ENCODE assay signal across 16 cellular contexts in genomic region chr17:44280383-44280782, GRCh38. TPM values are rescaled to one million over a fixed set of nuclear protein-coding genes. Genes with fewer than 3 reads are reported as not detected.
DNase-seq lines count a peak whose midpoint lies in the region; ATAC-seq, FAIRE-seq and TF ChIP-seq lines count a peak whose summit lies in the region.
"Had no signal": no experiment of that assay in that cellular context is flagged by ENCODE, and none has a peak within 500 bp of the region (broad histone marks: within the 10 kb centered on the region; RNA-seq: fewer than 3 reads in every experiment).

No MANE protein-coding gene starts in this region.

- DNase-seq in IMR-90 (no peak), GM12878 (ENCODE audit: low read depth, low spot score) (no peak), kidney tubule cell (ENCODE audit: low spot score) (peak; percentile 10), osteocyte (ENCODE audit: extremely low spot score, unreplicated experiment) (no peak), GM03348 (ENCODE audit: low spot score) (no peak), NCI-H2029 (lab: John Stamatoyannopoulos, UW) (no peak)
- DNase-seq: NCI-H187 treated with DMSO at 0.1 percent for 48 hours, NCI-H526 had no signal

- intact Hi-C loops in IMR-90 (cut with micrococcal nuclease) (no loop called here), GM12878 (cut with micrococcal nuclease; ENCODE audit: unreplicated experiment) (no loop called here)

- H4K20me1 ChIP-seq in IMR-90 (ENCODE audit: insufficient read depth, low read length) = no peaks in the 10 kb centered on the region
- no peaks in the 10 kb centered on the region for H4K20me1 ChIP-seq in GM12878 (ENCODE audit: control insufficient read depth, insufficient read depth)

- 100% methylated on average over 1 of the region's 11 CpGs; no CpG with 5 or more reads in 1 of the 2 experiments for WGBS in IMR-90 (ENCODE audit: extremely low coverage in 2 of 2, insufficient read length in 1 of 2), 2 experiments
- WGBS in GM12878 (ENCODE audit: insufficient coverage, insufficient replicate concordance, low lambda C conversion rate, missing lambda C conversion rate) = 50% methylated on average over 11 of the region's 11 CpGs

- H3K27me3 ChIP-seq in IMR-90 (ENCODE audit: control insufficient read depth, insufficient read depth, low read length) = peaks cover 2% of the 10 kb centered on the region; the same call in 1 of the 2 replicates
- no peaks in the 10 kb centered on the region; a peak in 1 of 4 replicates for H3K27me3 ChIP-seq in GM12878 (replicated peaks in 1 of 2; ENCODE audit: control insufficient read depth in 2 of 2, insufficient read depth in 2 of 2, low read length in 1 of 2)
- no peaks in the 10 kb centered on the region for H3K27me3 ChIP-seq in skeletal muscle tissue (ENCODE audit: control insufficient read depth in 3 of 3, insufficient read depth in 3 of 3, low read length in 3 of 3)
- H3K27me3 ChIP-seq: esophagus muscularis mucosa had no signal

- no peak for FAIRE-seq in GM12878 (lab: Jason Lieb, UNC)
- FAIRE-seq: colon had no signal

- TF ChIP-seq RAD21 in IMR-90 (IDR thresholded peaks at IDR 0.05; ENCODE audit: low read length) (no peak), GM12878 (IDR thresholded peaks at IDR 0.05; ENCODE audit: insufficient read depth, low read depth, low read length) (no peak)

- H2AK9ac ChIP-seq in IMR-90 (replicated peaks; ENCODE audit: low read depth, low read length, poor library complexity) = peak overlapping the region; percentile 55

- H3K9ac ChIP-seq in IMR-90 (ENCODE audit: low read depth, low read length) (no peak overlapping the region), GM12878 (ENCODE audit: control insufficient read depth, insufficient read depth, low read length) (no peak overlapping the region), skeletal muscle tissue (ENCODE audit: low read depth in 1 of 3, low read length in 3 of 3) (no peak overlapping the region)

- no peaks in the 10 kb centered on the region for H3K36me3 Mint-ChIP-seq in osteocyte (ENCODE audit: unreplicated experiment)
- H3K36me3 Mint-ChIP-seq: memory B cell had no signal

- H3K18ac ChIP-seq in IMR-90 (ENCODE audit: low read depth, low read length) = no peak overlapping the region

- TF ChIP-seq POLR2A in IMR-90 (IDR thresholded peaks at IDR 0.05; ENCODE audit: low read depth, low read length) (no peak), GM12878 (IDR thresholded peaks at IDR 0.05; ENCODE audit: low read depth, low read length) (no peak)

- POLR2A ChIA-PET in IMR-90 (lab: Charles Lee; ENCODE audit: unreplicated experiment) (no interaction called here), GM12878 (lab: Charles Lee) (interaction anchor here (1.1 to 1.7 kb wide), 4 partner anchors 34 to 71 kb away, joined by 3 to 9 read pairs (median 6); no protein-coding TSS in a partner anchor)

- H2BK5ac ChIP-seq in IMR-90 (ENCODE audit: low read depth, low read length, poor library complexity, severe bottlenecking) = no peak overlapping the region

- H3K4me3 ChIP-seq in IMR-90 (ENCODE audit: insufficient read depth, low read depth, low read length) (no peak overlapping the region), GM12878 (no peak overlapping the region), skeletal muscle tissue (ENCODE audit: low read length in 3 of 3) (no peak overlapping the region)
- H3K4me3 ChIP-seq: esophagus muscularis mucosa, thoracic aorta had no signal

- SMC1A ChIA-PET in GM12878 (lab: Charles Lee; ENCODE audit: uncharacterized antibody, unreplicated experiment) = interaction anchor here (2.0 kb wide), 1 partner anchor 70 kb away, joined by 6 read pairs; no protein-coding TSS in a partner anchor

- no peak overlapping the region for H3K56ac ChIP-seq in IMR-90 (ENCODE audit: extremely low read depth, insufficient read depth, low read length)

- peaks cover 11% of the 10 kb centered on the region for H3K4me1 Mint-ChIP-seq in osteocyte (ENCODE audit: unreplicated experiment)

- H3K27me3 Mint-ChIP-seq in osteocyte (ENCODE audit: unreplicated experiment) = peaks cover 4% of the 10 kb centered on the region

- H2BK15ac ChIP-seq in IMR-90 (ENCODE audit: low read depth, low read length) = no peak overlapping the region

- H3K23ac ChIP-seq in IMR-90 (ENCODE audit: low read depth, low read length) = no peak overlapping the region

- CTCF ChIA-PET in IMR-90 (lab: Yijun Ruan, JAX) (no interaction called here), GM12878 (lab: Yijun Ruan, JAX) (interaction anchor here (1.0 kb wide), 1 partner anchor 51 kb away, joined by 3 read pairs; no protein-coding TSS in a partner anchor)

- 0 out of 2 replicates have a peak overlapping the region, but pooled peaks have one; percentile 51 for H3K14ac ChIP-seq in IMR-90 (replicated peaks; ENCODE audit: low read depth, low read length)

- RAD21 ChIA-PET in GM12878 (lab: Charles Lee; ENCODE audit: unreplicated experiment) = interaction anchor here (0.7 to 2.3 kb wide), 4 partner anchors 33 to 78 kb away, joined by 4 to 6 read pairs (median 5); no protein-coding TSS in a partner anchor

- dilution Hi-C loops in IMR-90 (cut with HindIII; ENCODE audit: low sequenced_read_pairs, unreplicated experiment) = no loop called here

- H3K9me3 Mint-ChIP-seq in osteocyte (ENCODE audit: unreplicated experiment) = no peaks in the 10 kb centered on the region
- H3K9me3 Mint-ChIP-seq: activated T-cell treated with anti-CD3 and anti-CD28 coated beads, Interleukin-2, amount 50 U/mL, for 72 hours; memory B cell had no signal

- peaks cover 0 to 5% of the 10 kb centered on the region in 2 experiments; a peak in 1 of 4 replicates for H3K79me1 ChIP-seq in IMR-90 (ENCODE audit: low read depth in 1 of 2, low read length in 2 of 2)

- H2AFZ ChIP-seq in IMR-90 (replicated peaks; ENCODE audit: low read length, poor library complexity) (peak overlapping the region; percentile 88), GM12878 (ENCODE audit: control insufficient read depth, low read depth, low read length) (no peak overlapping the region; the same call in 1 of the 2 replicates)

- H3K36me3 ChIP-seq in IMR-90 (ENCODE audit: control insufficient read depth, insufficient read depth, low read length) (no peaks in the 10 kb centered on the region), GM12878 (ENCODE audit: control insufficient read depth in 2 of 2, insufficient read depth in 2 of 2, low read length in 1 of 2) (no peaks in the 10 kb centered on the region), skeletal muscle tissue (ENCODE audit: control insufficient read depth in 3 of 3, insufficient read depth in 3 of 3, low read length in 3 of 3) (no peaks in the 10 kb centered on the region)
- H3K36me3 ChIP-seq: esophagus muscularis mucosa, thoracic aorta had no signal

- no peak overlapping the region for H3K27ac Mint-ChIP-seq in osteocyte (ENCODE audit: unreplicated experiment)
- H3K27ac Mint-ChIP-seq: activated T-cell treated with anti-CD3 and anti-CD28 coated beads, Interleukin-2, amount 50 U/mL, for 72 hours; memory B cell had no signal

- H3K27ac ChIP-seq in IMR-90 (ENCODE audit: insufficient read depth, low read length) = no peak overlapping the region
- no peak overlapping the region; the same call in 1 of the 2 replicates for H3K27ac ChIP-seq in GM12878 (ENCODE audit: control insufficient read depth, insufficient read depth)
- peak overlapping the region; percentile 72 for H3K27ac ChIP-seq in skeletal muscle tissue (ENCODE audit: low read depth, low read length)
- H3K27ac ChIP-seq: thoracic aorta had no signal

- H3K4me3 Mint-ChIP-seq in osteocyte (ENCODE audit: unreplicated experiment) = no peak overlapping the region
- H3K4me3 Mint-ChIP-seq: activated T-cell treated with anti-CD3 and anti-CD28 coated beads, Interleukin-2, amount 50 U/mL, for 72 hours; memory B cell had no signal

- 0 out of 2 replicates have a peak overlapping the region, but pooled peaks have one; percentile 40 for H2BK120ac ChIP-seq in IMR-90 (ENCODE audit: low read depth, low read length)

- no peaks in the 10 kb centered on the region for H3K79me2 ChIP-seq in GM12878 (ENCODE audit: control insufficient read depth, insufficient read depth, low read length)

- no peak overlapping the region for H2BK20ac ChIP-seq in IMR-90 (ENCODE audit: low read depth, low read length)

- in situ Hi-C loops in IMR-90 (cut with MboI; ENCODE audit: low sequenced_read_pairs) (no loop called here), GM12878 (cut with MboI) (no loop called here)

- no peak for ATAC-seq in IMR-90 (ENCODE audit: low read depth)
- ATAC-seq in GM12878 = peak; percentile 13
- no peak for ATAC-seq in GM18858 (IDR thresholded peaks at IDR 0.05; ENCODE audit: unreplicated experiment)

- H3K4me2 ChIP-seq in IMR-90 (ENCODE audit: low read depth, low read length) (no peak overlapping the region), GM12878 (ENCODE audit: control insufficient read depth, insufficient read depth) (peak overlapping the region; percentile 82)

- BruUV-seq in IMR-90 (replicated peaks; lab: Mats Ljungman, UMichigan) (no TSS peak), GM12878 (replicated peaks; lab: Mats Ljungman, UMichigan) (no TSS peak)

- H3K9me1 ChIP-seq in IMR-90 (ENCODE audit: insufficient read depth, low read length) = peaks cover 14% of the 10 kb centered on the region

- H4K5ac ChIP-seq in IMR-90 (ENCODE audit: low read depth, low read length) = no peak overlapping the region

- no peak overlapping the region for H4K91ac ChIP-seq in IMR-90 (ENCODE audit: insufficient read depth, low read depth, low read length)

- no peaks in the 10 kb centered on the region for H3K9me3 ChIP-seq in IMR-90 (ENCODE audit: control insufficient read depth, insufficient read depth, low read length)
- no peaks in the 10 kb centered on the region for H3K9me3 ChIP-seq in GM12878 (replicated peaks; ENCODE audit: control insufficient read depth, insufficient read depth, low read length)
- H3K9me3 ChIP-seq in skeletal muscle tissue (ENCODE audit: control insufficient read depth in 3 of 3, low read length in 3 of 3) = no peaks in the 10 kb centered on the region
- H3K9me3 ChIP-seq: esophagus muscularis mucosa, thoracic aorta had no signal

- H3K4me1 ChIP-seq in IMR-90 (ENCODE audit: control insufficient read depth, insufficient read depth, low read length) = peaks cover 6% of the 10 kb centered on the region
- peaks cover 16% of the 10 kb centered on the region for H3K4me1 ChIP-seq in GM12878 (ENCODE audit: control insufficient read depth, insufficient read depth, low read length)
- H3K4me1 ChIP-seq in skeletal muscle tissue (ENCODE audit: control insufficient read depth in 3 of 3, insufficient read depth in 3 of 3, low read length in 3 of 3) = peaks cover 9 to 16% (median 11%) of the 10 kb centered on the region in 3 donors

- peak overlapping the region; percentile 35; the same call in 1 of the 2 replicates for H3K4ac ChIP-seq in IMR-90 (ENCODE audit: low read depth, low read length)

- peak overlapping the region; percentile 56 for H2AK5ac ChIP-seq in IMR-90 (ENCODE audit: low read depth, low read length)

- no peak for TF ChIP-seq EP300 in GM12878 (IDR thresholded peaks at IDR 0.05; ENCODE audit: borderline replicate concordance in 1 of 2, control insufficient read depth in 1 of 2, low read depth in 2 of 2, low read length in 2 of 2)

- H4K8ac ChIP-seq in IMR-90 (ENCODE audit: low read depth in 2 of 2, low read length in 2 of 2) = peak overlapping the region in 1 of 2 experiments; percentile 53; a peak in 1 of 4 replicates

- no peak for TF ChIP-seq CTCF in IMR-90 (conservative IDR thresholded peaks at IDR 0.05; ENCODE audit: low read depth, low read length)
- no peak for TF ChIP-seq CTCF in GM12878 (IDR thresholded peaks at IDR 0.05 in 2 of 3, conservative IDR thresholded peaks at IDR 0.05 in 1 of 3; ENCODE audit: control insufficient read depth in 2 of 3, extremely low read depth in 1 of 3, insufficient read depth in 1 of 3, low read depth in 3 of 3, low read length in 3 of 3)
- TF ChIP-seq CTCF in osteocyte (IDR thresholded peaks at IDR 0.05) = no peak

RNA-seq across cellular contexts. Expression of gene SLC4A1, which starts 12.4 kb away (rescaled TPM):
- total RNA-seq in IMR-90 (2012; rRNA removed) (not detected in 2 replicates), GM12878 (2014; rRNA removed) (not detected in 2 replicates), GM12878 (2014; rRNA removed; fragmentation: Illumina TruSeq; extraction: Trizol) (not detected in 2 replicates), GM12878 (2021) (not detected in 2 replicates), skeletal muscle tissue (47.0 TPM), osteocyte (not detected in 2 replicates)
- polyA plus RNA-seq in IMR-90 (2012; rRNA removed) (not detected in 2 replicates), GM12878 (2011; rRNA removed) (not detected in 2 replicates), GM12878 (2014; fragmentation: Illumina TruSeq; extraction: Trizol) (not detected in 2 replicates), GM12878 (2014; fragmentation: Nextera tagmentation; extraction: Ambion mirVana) (not detected), GM12878 (2014; rRNA removed) (0.03 and 0.04 TPM in 2 replicates), GM12878 (2016; fragmentation: Nextera tagmentation; extraction: Ambion mirVana) (not detected)
- not detected in 2 replicates for polyA plus RNA-seq in IMR-90 (2012; cell fraction: cytosol; rRNA removed)
- 0.01 TPM in 1 of 2 replicates, not detected in the other for polyA plus RNA-seq in IMR-90 (2012; cell fraction: nucleus; rRNA removed; ENCODE audit: low replicate concordance)
- not detected in 2 replicates for total RNA-seq in GM12878 (2013; cell fraction: nucleolus; rRNA removed)
- polyA plus RNA-seq in GM12878 (2011; ENCODE audit: low read depth) = not detected
- not detected in 2 replicates for polyA plus RNA-seq in GM12878 (2011; cell fraction: cytosol; rRNA removed)
- polyA plus RNA-seq in GM12878 (2011; cell fraction: nucleus; rRNA removed) = not detected in 2 replicates
- 0.03 TPM in 1 of 2 replicates, not detected in the other for polyA plus RNA-seq in GM12878 (2012)
- polyA minus RNA-seq in GM12878 (2011; rRNA and poly(A)+ RNA removed) = not detected in 2 replicates
- polyA minus RNA-seq in GM12878 (2011; cell fraction: cytosol; rRNA and poly(A)+ RNA removed) = not detected in 2 replicates
- polyA minus RNA-seq in GM12878 (2011; cell fraction: nucleus; rRNA and poly(A)+ RNA removed) = not detected in 2 replicates
- total RNA-seq: activated T-cell treated with anti-CD3 and anti-CD28 coated beads, Interleukin-2, amount 50 U/mL, for 72 hours; Daoy had no signal

RNA-seq across cellular contexts. Expression of gene RUNDC3A, which starts 28.0 kb away (rescaled TPM):
- under 0.01 TPM in 2 replicates for total RNA-seq in IMR-90 (2012; rRNA removed)
- 0.07 and 0.34 TPM in 2 replicates for polyA plus RNA-seq in IMR-90 (2012; rRNA removed)
- 0.16 and 0.18 TPM in 2 replicates for polyA plus RNA-seq in IMR-90 (2012; cell fraction: cytosol; rRNA removed)
- 0.51 and 0.57 TPM in 2 replicates for polyA plus RNA-seq in IMR-90 (2012; cell fraction: nucleus; rRNA removed; ENCODE audit: low replicate concordance)
- total RNA-seq in GM12878 (2013; cell fraction: nucleolus; rRNA removed) = not detected in 2 replicates
- not detected in 2 replicates for total RNA-seq in GM12878 (2014; rRNA removed)
- total RNA-seq in GM12878 (2014; rRNA removed; fragmentation: Illumina TruSeq; extraction: Trizol) = not detected in 2 replicates
- not detected in 2 replicates for total RNA-seq in GM12878 (2021)
- not detected for polyA plus RNA-seq in GM12878 (2011; ENCODE audit: low read depth)
- polyA plus RNA-seq in GM12878 (2011; rRNA removed) = 0.07 TPM in 1 of 2 replicates, not detected in the other
- not detected in 2 replicates for polyA plus RNA-seq in GM12878 (2011; cell fraction: cytosol; rRNA removed)
- polyA plus RNA-seq in GM12878 (2011; cell fraction: nucleus; rRNA removed) = not detected in 2 replicates
- 0.08 and 0.39 TPM in 2 replicates for polyA plus RNA-seq in GM12878 (2012)
- polyA plus RNA-seq in GM12878 (2014; fragmentation: Illumina TruSeq; extraction: Trizol) = not detected in 2 replicates
- not detected for polyA plus RNA-seq in GM12878 (2014; fragmentation: Nextera tagmentation; extraction: Ambion mirVana)
- polyA plus RNA-seq in GM12878 (2014; rRNA removed) = 0.36 TPM in 1 of 2 replicates, not detected in the other
- polyA plus RNA-seq in GM12878 (2016; fragmentation: Nextera tagmentation; extraction: Ambion mirVana) = under 1 TPM in 1 of 2 experiments, not detected in 1; 0.17 TPM
- polyA minus RNA-seq in GM12878 (2011; rRNA and poly(A)+ RNA removed) = not detected in 2 replicates
- not detected in 2 replicates for polyA minus RNA-seq in GM12878 (2011; cell fraction: cytosol; rRNA and poly(A)+ RNA removed)
- polyA minus RNA-seq in GM12878 (2011; cell fraction: nucleus; rRNA and poly(A)+ RNA removed) = not detected in 2 replicates
- total RNA-seq in skeletal muscle tissue = 6.8 TPM
- total RNA-seq in osteocyte = 0.38 and 0.60 TPM in 2 replicates

RNA-seq across cellular contexts. Expression of gene SLC25A39, which starts 44.2 kb away (rescaled TPM):
- 49.1 and 49.2 TPM in 2 replicates for total RNA-seq in IMR-90 (2012; rRNA removed)
- polyA plus RNA-seq in IMR-90 (2012; rRNA removed) = 99.7 and 119 TPM in 2 replicates
- polyA plus RNA-seq in IMR-90 (2012; cell fraction: cytosol; rRNA removed) = 126 and 127 TPM in 2 replicates
- polyA plus RNA-seq in IMR-90 (2012; cell fraction: nucleus; rRNA removed; ENCODE audit: low replicate concordance) = 142 and 367 TPM in 2 replicates
- 47.3 and 49.5 TPM in 2 replicates for total RNA-seq in GM12878 (2013; cell fraction: nucleolus; rRNA removed)
- 175 and 192 TPM in 2 replicates for total RNA-seq in GM12878 (2014; rRNA removed)
- 85.8 and 95.1 TPM in 2 replicates for total RNA-seq in GM12878 (2014; rRNA removed; fragmentation: Illumina TruSeq; extraction: Trizol)
- total RNA-seq in GM12878 (2021) = 190 and 198 TPM in 2 replicates
- 40.5 TPM for polyA plus RNA-seq in GM12878 (2011; ENCODE audit: low read depth)
- 27.2 and 62.1 TPM in 2 replicates for polyA plus RNA-seq in GM12878 (2011; rRNA removed)
- polyA plus RNA-seq in GM12878 (2011; cell fraction: cytosol; rRNA removed) = 106 and 140 TPM in 2 replicates
- 226 and 301 TPM in 2 replicates for polyA plus RNA-seq in GM12878 (2011; cell fraction: nucleus; rRNA removed)
- polyA plus RNA-seq in GM12878 (2012) = 94.3 and 110 TPM in 2 replicates
- 21.0 and 108 TPM in 2 replicates for polyA plus RNA-seq in GM12878 (2014; fragmentation: Illumina TruSeq; extraction: Trizol)
- 1 to 10 TPM; 3.5 to 7.5 TPM for polyA plus RNA-seq in GM12878 (2014; fragmentation: Nextera tagmentation; extraction: Ambion mirVana)
- 227 and 273 TPM in 2 replicates for polyA plus RNA-seq in GM12878 (2014; rRNA removed)
- polyA plus RNA-seq in GM12878 (2016; fragmentation: Nextera tagmentation; extraction: Ambion mirVana) = 100 to 1,000 TPM; 242 to 270 TPM
- polyA minus RNA-seq in GM12878 (2011; rRNA and poly(A)+ RNA removed) = 28.4 and 48.2 TPM in 2 replicates
- 39.4 and 51.5 TPM in 2 replicates for polyA minus RNA-seq in GM12878 (2011; cell fraction: cytosol; rRNA and poly(A)+ RNA removed)
- polyA minus RNA-seq in GM12878 (2011; cell fraction: nucleus; rRNA and poly(A)+ RNA removed) = 34.2 and 60.8 TPM in 2 replicates
- 65.2 TPM for total RNA-seq in skeletal muscle tissue
- total RNA-seq in osteocyte = 109 and 122 TPM in 2 replicates

Comparison
In these comparisons a context has a peak if more than half of its experiments do, and no peak if none do; other contexts are left out.
1. RNA of gene SLC4A1, which starts 12.4 kb away (total RNA-seq): 47.0 TPM in skeletal muscle tissue (single experiment); not detected in IMR-90, not detected in GM12878 and not detected in osteocyte; every median in the first group is over 10 times any median in the second.